Comparison of ENCODE assay signal across 19 cellular contexts in genomic region chr5:34690898-34691297, GRCh38.
"Had no signal": no experiment of that assay in that cellular context is flagged by ENCODE, and none has a peak within 500 bp of the region (broad histone marks: within the 10 kb centered on the region; RNA-seq: fewer than 3 reads in every experiment).

No MANE protein-coding gene starts in this region.

- H3K4me3 ChIP-seq: adrenal gland, cardiac muscle cell, right atrium auricular region, tibial artery had no signal

- H3K9me3 ChIP-seq: adrenal gland, right atrium auricular region, tibial artery had no signal

- ATAC-seq: activated naive CD4-positive, alpha-beta T cell treated with anti-CD3 and anti-CD28 coated beads, Interleukin-2, amount 50 U/mL, for 72 hours; effector memory CD8-positive, alpha-beta T cell; natural killer cell had no signal

- H3K36me3 ChIP-seq: adrenal gland, cardiac muscle cell, right atrium auricular region, tibial artery, WERI-Rb-1 had no signal

- H3K27ac ChIP-seq: adrenal gland, cardiac muscle cell, epithelial cell of prostate, right atrium auricular region, WERI-Rb-1 had no signal

- H3K9me3 Mint-ChIP-seq: activated CD4-positive, alpha-beta memory T cell treated with anti-CD3 and anti-CD28 coated beads for 36 hours; activated naive CD4-positive, alpha-beta T cell treated with anti-CD3 and anti-CD28 coated beads, Interleukin-2, amount 50 U/mL, for 72 hours; activated T-helper 1 cell treated with anti-CD3 and anti-CD28 coated beads, Interleukin-12 subunit alpha, Interleukin-12 subunit beta, Interleukin-2, Interleukin-4 antibody, amounts not matched to agents 30 ng/mL and 10 ng/mL and 1 ng/mL, durations not matched to agents 14 hours and 24 hours and 36 hours; effector memory CD8-positive, alpha-beta T cell; natural killer cell had no signal

- H3K4me3 Mint-ChIP-seq: activated CD4-positive, alpha-beta memory T cell treated with anti-CD3 and anti-CD28 coated beads for 36 hours; activated T-helper 1 cell treated with anti-CD3 and anti-CD28 coated beads, Interleukin-12 subunit alpha, Interleukin-12 subunit beta, Interleukin-2, Interleukin-4 antibody, amounts not matched to agents 30 ng/mL and 10 ng/mL and 1 ng/mL, durations not matched to agents 14 hours and 24 hours and 36 hours; effector memory CD8-positive, alpha-beta T cell; natural killer cell had no signal

- DNase-seq: activated CD4-positive, alpha-beta memory T cell treated with anti-CD3 and anti-CD28 coated beads for 36 hours; activated gamma-delta T cell treated with Interleukin-2 at 50 U/mL for 16 hours; activated T-cell treated with anti-CD3 and anti-CD28 coated beads for 4 hours; effector memory CD8-positive, alpha-beta T cell; foreskin fibroblast; mesendoderm; natural killer cell; nucleus accumbens; stimulated activated CD4-positive, alpha-beta T cell treated with anti-CD3 and anti-CD28 coated beads, Interleukin-2, amount 100 ng/mL, for 24 hours; stimulated activated naive CD4-positive, alpha-beta T cell treated with Interleukin-2 at 50 U/mL for 16 hours; substantia nigra; tibial artery; WERI-Rb-1 had no signal

- H3K36me3 Mint-ChIP-seq: activated CD4-positive, alpha-beta memory T cell treated with anti-CD3 and anti-CD28 coated beads for 36 hours; activated naive CD4-positive, alpha-beta T cell treated with anti-CD3 and anti-CD28 coated beads, Interleukin-2, amount 50 U/mL, for 72 hours; natural killer cell had no signal

- H3K27ac Mint-ChIP-seq: activated CD4-positive, alpha-beta memory T cell treated with anti-CD3 and anti-CD28 coated beads for 36 hours; activated naive CD4-positive, alpha-beta T cell treated with anti-CD3 and anti-CD28 coated beads, Interleukin-2, amount 50 U/mL, for 72 hours; activated T-helper 1 cell treated with anti-CD3 and anti-CD28 coated beads, Interleukin-12 subunit alpha, Interleukin-12 subunit beta, Interleukin-2, Interleukin-4 antibody, amounts not matched to agents 30 ng/mL and 10 ng/mL and 1 ng/mL, durations not matched to agents 14 hours and 24 hours and 36 hours; natural killer cell had no signal

- H3K27me3 ChIP-seq: adrenal gland, cardiac muscle cell, right atrium auricular region, tibial artery had no signal
